Comparison of ENCODE assay signal across 11 cellular contexts in the genomic region with DNA sequence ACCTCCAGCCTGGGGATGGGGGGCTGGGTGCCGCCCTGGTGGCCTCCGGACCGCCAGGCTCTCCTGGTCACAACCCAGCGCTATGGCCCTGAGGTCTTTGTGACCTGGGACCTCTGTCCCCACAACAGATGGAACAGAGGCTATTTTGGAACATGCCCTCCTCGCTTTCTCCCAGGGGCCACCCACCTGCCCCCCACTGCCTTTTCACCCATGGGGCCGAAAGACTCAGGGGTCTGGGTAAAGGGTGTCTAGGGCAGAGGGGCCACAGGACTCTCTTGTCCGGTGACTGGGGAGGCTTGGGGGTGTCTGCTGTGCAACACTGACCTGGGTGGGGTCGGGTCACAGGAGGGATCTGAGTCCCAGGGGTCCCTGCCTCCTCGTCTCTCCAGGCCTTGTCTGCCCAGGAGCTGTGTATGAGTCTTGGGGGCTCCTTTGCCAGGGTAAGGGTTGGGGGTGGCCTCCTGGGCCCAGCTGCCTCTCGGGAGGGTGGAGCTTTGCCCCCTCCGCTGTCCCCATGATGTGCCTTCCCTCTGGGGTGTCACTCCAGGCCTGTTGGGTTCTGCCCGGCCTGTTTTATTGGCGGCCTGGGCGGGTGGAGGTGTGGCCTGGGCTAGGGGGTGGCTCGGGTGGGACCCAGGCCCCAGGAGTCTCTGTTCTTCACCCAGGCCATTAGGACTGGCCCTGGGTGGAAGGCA. TPM values are rescaled to one million over a fixed set of nuclear protein-coding genes. Genes with fewer than 3 reads are reported as not detected.
DNase-seq lines count a peak whose midpoint lies in the region; ATAC-seq and TF ChIP-seq lines count a peak whose summit lies in the region.
"Had no signal": no experiment of that assay in that cellular context is flagged by ENCODE, and none has a peak within 500 bp of the region (broad histone marks: within the 10 kb centered on the region; RNA-seq: fewer than 3 reads in every experiment).

No MANE protein-coding gene starts in this region.

- no peaks in the 10 kb centered on the region for H3K9me3 ChIP-seq in CD8-positive, alpha-beta memory T cell (ENCODE audit: low read length)
- no peaks in the 10 kb centered on the region for H3K9me3 ChIP-seq in fibroblast of lung (ENCODE audit: control insufficient read depth, insufficient read depth, low read depth, low read length)
- H3K9me3 ChIP-seq in trophoblast cell (ENCODE audit: insufficient read depth, low read depth, low read length) = peaks cover 2% of the 10 kb centered on the region
- H3K9me3 ChIP-seq: adrenal gland had no signal

- POLR2A ChIA-PET in CD8-positive, alpha-beta memory T cell (lab: Charles Lee) = no interaction called here

- H3K27me3 ChIP-seq in CD8-positive, alpha-beta memory T cell (ENCODE audit: insufficient read depth, low read length, poor library complexity, severe bottlenecking) = no peaks in the 10 kb centered on the region
- H3K27me3 ChIP-seq in fibroblast of lung (ENCODE audit: control insufficient read depth, insufficient read depth, low read length) = no peaks in the 10 kb centered on the region
- no peaks in the 10 kb centered on the region for H3K27me3 ChIP-seq in trophoblast cell (ENCODE audit: insufficient read depth, low read length)
- H3K27me3 ChIP-seq: adrenal gland had no signal

- peaks cover 7 to 31% (median 11%) of the 10 kb centered on the region in 3 donors for H3K4me1 Mint-ChIP-seq in CD8-positive, alpha-beta memory T cell

- H2AFZ ChIP-seq in fibroblast of lung (ENCODE audit: low read length) = no peak overlapping the region
- H2AFZ ChIP-seq in trophoblast cell (ENCODE audit: insufficient read depth, low read length, poor library complexity) = peak overlapping the region; percentile 5

- DNase-seq in CD8-positive, alpha-beta memory T cell = no peak
- DNase-seq in NOMO-1 treated with DMSO at 0.1 percent for 48 hours (lab: John Stamatoyannopoulos, UW; ENCODE audit: unreplicated experiment) = peak; percentile 38
- DNase-seq in fibroblast of lung (ENCODE audit: low read depth in 2 of 2) = no peak
- peak; percentile 63 to 66 for DNase-seq in trophoblast cell
- no peak for DNase-seq in cerebellar cortex (ENCODE audit: low spot score)
- no peak for DNase-seq in COLO668 (lab: John Stamatoyannopoulos, UW; ENCODE audit: unreplicated experiment)
- DNase-seq in amniotic stem cell (lab: John Stamatoyannopoulos, UW) = no peak
- DNase-seq: NCI-H1417 treated with DMSO at 0.1 percent for 48 hours had no signal

- peak overlapping the region; percentile 76 for H4K8ac ChIP-seq in trophoblast cell (ENCODE audit: low read depth, low read length)

- peak overlapping the region; percentile 77 for H2AK5ac ChIP-seq in trophoblast cell (ENCODE audit: low read length)

- peak overlapping the region; percentile 100 for H2BK5ac ChIP-seq in trophoblast cell (ENCODE audit: low read depth, low read length, poor library complexity)

- no peaks in the 10 kb centered on the region for H3K9me3 Mint-ChIP-seq in CD8-positive, alpha-beta memory T cell

- no peak overlapping the region for H3K23ac ChIP-seq in trophoblast cell (ENCODE audit: low read length)

- peak overlapping the region; percentile 16 for H3K9ac ChIP-seq in fibroblast of lung (ENCODE audit: insufficient read depth, low read length)
- peak overlapping the region; percentile 91 for H3K9ac ChIP-seq in trophoblast cell (ENCODE audit: low read length)

- TF ChIP-seq CTCF in fibroblast of lung (conservative IDR thresholded peaks at IDR 0.05 in 1 of 2, IDR thresholded peaks at IDR 0.05 in 1 of 2; ENCODE audit: low read depth in 1 of 2, low read length in 2 of 2) = no peak

- peak overlapping the region; percentile 21 for H2BK12ac ChIP-seq in trophoblast cell (ENCODE audit: low read length)

- no peak overlapping the region for H3K4me3 ChIP-seq in CD8-positive, alpha-beta memory T cell (ENCODE audit: low read length)
- H3K4me3 ChIP-seq in fibroblast of lung (replicated peaks in 1 of 4; ENCODE audit: control extremely low read depth in 1 of 4, insufficient read depth in 1 of 4, low read depth in 3 of 4, low read length in 4 of 4) (peak overlapping the region in 3 of 4 experiments; percentile 23 to 84 (median 74)), trophoblast cell (ENCODE audit: low read depth, low read length) (peak overlapping the region; percentile 98)

- peak overlapping the region; percentile 97 for H2BK120ac ChIP-seq in trophoblast cell (ENCODE audit: insufficient read depth, low read length, poor library complexity)

- H3K14ac ChIP-seq in trophoblast cell (ENCODE audit: low read length) = peak overlapping the region; percentile 95

- no peak for ATAC-seq in GM19324 (IDR thresholded peaks at IDR 0.05; ENCODE audit: low FRiP score, unreplicated experiment)

- peaks cover 63% of the 10 kb centered on the region for H3K79me1 ChIP-seq in trophoblast cell (ENCODE audit: low read length)

- WGBS in trophoblast cell (ENCODE audit: extremely low coverage, insufficient coverage, insufficient read length) = no CpG with 5 or more reads among the region's 15 CpGs

- peak overlapping the region; percentile 70 for H3K27ac ChIP-seq in CD8-positive, alpha-beta memory T cell (ENCODE audit: low read depth, low read length)
- H3K27ac ChIP-seq in fibroblast of lung (ENCODE audit: insufficient read depth, low read length) = no peak overlapping the region
- peak overlapping the region; percentile 98 for H3K27ac ChIP-seq in trophoblast cell (ENCODE audit: low read depth, low read length)

- peak overlapping the region; percentile 89 for H3K18ac ChIP-seq in trophoblast cell (ENCODE audit: low read length)

- no peaks in the 10 kb centered on the region for H3K27me3 Mint-ChIP-seq in CD8-positive, alpha-beta memory T cell

- H3K36me3 Mint-ChIP-seq in CD8-positive, alpha-beta memory T cell = peaks cover 0 to 3% (median 0%) of the 10 kb centered on the region in 3 donors

- CTCF ChIA-PET in CD8-positive, alpha-beta memory T cell (lab: Charles Lee) = interaction anchor here (1.1 kb wide), 1 partner anchor 56 kb away, joined by 3 read pairs; no protein-coding TSS in a partner anchor

- peak overlapping the region; percentile 99 for H3K4ac ChIP-seq in trophoblast cell (ENCODE audit: low read depth, low read length)

- H3K4me2 ChIP-seq in fibroblast of lung (ENCODE audit: extremely low read depth, insufficient read depth, low read length) = peak overlapping the region; percentile 59
- peak overlapping the region; percentile 87 for H3K4me2 ChIP-seq in trophoblast cell (ENCODE audit: low read length)

- peaks cover 21% of the 10 kb centered on the region for H3K4me1 ChIP-seq in CD8-positive, alpha-beta memory T cell (ENCODE audit: insufficient read depth, low read length)
- H3K4me1 ChIP-seq in fibroblast of lung (ENCODE audit: control insufficient read depth, extremely low read depth, insufficient read depth, low read length) = peaks cover 15% of the 10 kb centered on the region
- H3K4me1 ChIP-seq in trophoblast cell (ENCODE audit: control insufficient read depth in 1 of 2, insufficient read depth in 2 of 2, low read length in 2 of 2) = peaks cover 36 to 42% of the 10 kb centered on the region in 2 experiments

- H4K12ac ChIP-seq in trophoblast cell (ENCODE audit: low read depth, low read length) = peak overlapping the region; percentile 49

- no peaks in the 10 kb centered on the region for H3K36me3 ChIP-seq in CD8-positive, alpha-beta memory T cell (ENCODE audit: insufficient read depth, low read length)
- H3K36me3 ChIP-seq in fibroblast of lung (ENCODE audit: control insufficient read depth, insufficient read depth, low read length) (peaks cover 10% of the 10 kb centered on the region), trophoblast cell (ENCODE audit: control insufficient read depth in 1 of 2, insufficient read depth in 2 of 2, low read length in 2 of 2) (peaks cover 37 to 40% of the 10 kb centered on the region in 2 experiments)
- H3K36me3 ChIP-seq: adrenal gland had no signal

- H3K79me2 ChIP-seq in fibroblast of lung (ENCODE audit: control insufficient read depth, insufficient read depth, low read length) = peaks cover 31% of the 10 kb centered on the region
- peaks cover 49% of the 10 kb centered on the region for H3K79me2 ChIP-seq in trophoblast cell (ENCODE audit: control insufficient read depth, insufficient read depth, low read length, poor library complexity)

- no peaks in the 10 kb centered on the region for H4K20me1 ChIP-seq in fibroblast of lung (ENCODE audit: control insufficient read depth, extremely low read depth, insufficient read depth, low read length)

- peak overlapping the region in 6 of 7 donors; percentile 11 to 84 (median 40) for H3K4me3 Mint-ChIP-seq in CD8-positive, alpha-beta memory T cell

- no peak overlapping the region for H3K27ac Mint-ChIP-seq in CD8-positive, alpha-beta memory T cell

- H4K91ac ChIP-seq in trophoblast cell (ENCODE audit: low read depth, low read length) = peak overlapping the region; percentile 85

RNA-seq across cellular contexts. Expression of a gene that starts 2.0 kb away (rescaled TPM):
- total RNA-seq in CD8-positive, alpha-beta memory T cell = 10 to 100 TPM; 12.8 to 15.9 TPM
- polyA plus RNA-seq in CD8-positive, alpha-beta memory T cell = 0.49 TPM
- total RNA-seq in fibroblast of lung = 12.1 and 14.9 TPM in 2 replicates
- 6.4 and 8.7 TPM in 2 replicates for polyA plus RNA-seq in fibroblast of lung
- polyA plus RNA-seq in fibroblast of lung (2012) = 10.5 and 12.5 TPM in 2 replicates
- polyA minus RNA-seq in fibroblast of lung (ENCODE audit: low replicate concordance) = 32.6 and 39.3 TPM in 2 replicates
- 445 and 449 TPM in 2 replicates for polyA plus RNA-seq in trophoblast cell (2013)

RNA-seq across cellular contexts. Expression of a gene that starts 10.7 kb away (rescaled TPM):
- total RNA-seq in CD8-positive, alpha-beta memory T cell = 1 to 10 TPM; 1.2 to 2.3 TPM
- polyA plus RNA-seq in CD8-positive, alpha-beta memory T cell = 0.49 TPM
- total RNA-seq in fibroblast of lung = not detected in 2 replicates
- not detected in 2 replicates for polyA plus RNA-seq in fibroblast of lung
- not detected in 2 replicates for polyA plus RNA-seq in fibroblast of lung (2012)
- polyA minus RNA-seq in fibroblast of lung (ENCODE audit: low replicate concordance) = not detected in 2 replicates
- 0.10 and 0.14 TPM in 2 replicates for polyA plus RNA-seq in trophoblast cell (2013)
- total RNA-seq: lung microvascular endothelial cell had no signal
- polyA plus RNA-seq: adrenal gland had no signal

RNA-seq across cellular contexts. Expression of a gene that starts 14.8 kb away (rescaled TPM):
- 10 to 100 TPM; 60.7 to 65.2 TPM for total RNA-seq in CD8-positive, alpha-beta memory T cell
- 197 TPM for polyA plus RNA-seq in CD8-positive, alpha-beta memory T cell
- total RNA-seq in fibroblast of lung = 13.2 and 13.4 TPM in 2 replicates
- 20.9 and 25.5 TPM in 2 replicates for polyA plus RNA-seq in fibroblast of lung
- polyA plus RNA-seq in fibroblast of lung (2012) = 34.2 and 35.6 TPM in 2 replicates
- 30.5 and 33.5 TPM in 2 replicates for polyA minus RNA-seq in fibroblast of lung (ENCODE audit: low replicate concordance)
- 51.5 and 52.5 TPM in 2 replicates for polyA plus RNA-seq in trophoblast cell (2013)

RNA-seq across cellular contexts. Expression of a gene that starts 34.6 kb away (rescaled TPM):
- total RNA-seq in CD8-positive, alpha-beta memory T cell = not detected
- not detected for polyA plus RNA-seq in CD8-positive, alpha-beta memory T cell
- total RNA-seq in fibroblast of lung = not detected in 2 replicates
- polyA plus RNA-seq in fibroblast of lung = not detected in 2 replicates
- polyA plus RNA-seq in fibroblast of lung (2012) = not detected in 2 replicates
- not detected in 2 replicates for polyA minus RNA-seq in fibroblast of lung (ENCODE audit: low replicate concordance)
- polyA plus RNA-seq in trophoblast cell (2013) = not detected in 2 replicates
- total RNA-seq: adrenal gland, lung microvascular endothelial cell had no signal
- polyA plus RNA-seq: adrenal gland had no signal

RNA-seq across cellular contexts. Expression of a gene that starts 34.9 kb away (rescaled TPM):
- total RNA-seq in CD8-positive, alpha-beta memory T cell = 10 to 100 TPM; 57.4 to 59.4 TPM
- polyA plus RNA-seq in CD8-positive, alpha-beta memory T cell = 109 TPM
- 24.4 and 35.0 TPM in 2 replicates for total RNA-seq in fibroblast of lung
- 19.3 and 26.2 TPM in 2 replicates for polyA plus RNA-seq in fibroblast of lung
- polyA plus RNA-seq in fibroblast of lung (2012) = 45.7 and 61.2 TPM in 2 replicates
- polyA minus RNA-seq in fibroblast of lung (ENCODE audit: low replicate concordance) = 39.8 and 51.4 TPM in 2 replicates
- polyA plus RNA-seq in trophoblast cell (2013) = 24.8 and 25.9 TPM in 2 replicates

Comparison
In these comparisons a context has a peak if more than half of its experiments do, and no peak if none do; other contexts are left out.
1. DNase-seq: peak in NOMO-1 treated with DMSO at 0.1 percent for 48 hours (single experiment) and trophoblast cell (2 of 2); none in CD8-positive, alpha-beta memory T cell (0 of 5), fibroblast of lung (0 of 2), cerebellar cortex (single experiment), COLO668 (single experiment) and amniotic stem cell (single experiment).